In genomic region chr2:84103816-84104527, GRCh38 we compare ENCODE assay signal across 7 cellular contexts.
A peak's percentile ranks its signal among the peaks of the same experiment; 100 is the strongest.
DNase-seq lines count a peak whose midpoint lies in the region; ATAC-seq, FAIRE-seq and TF ChIP-seq lines count a peak whose summit lies in the region.
"Not testable (repeated sequence)": the region's sequence is repeated elsewhere in the genome, so short reads cannot be mapped to it uniquely, and the experiment has no call there.

No MANE protein-coding gene starts in this region.

- H3K36me3 Mint-ChIP-seq in MCF 10A (ENCODE audit: insufficient read depth, unreplicated experiment) = not testable (repeated sequence)

- H3K14ac ChIP-seq in trophoblast cell (ENCODE audit: low read length) = not testable (repeated sequence)

- H3K4me2 ChIP-seq in A549; trophoblast cell (ENCODE audit: low read length): not testable (repeated sequence)

- TF ChIP-seq RAD21 in A549 (conservative IDR thresholded peaks at IDR 0.05 in 1 of 2, IDR thresholded peaks at IDR 0.05 in 1 of 2) = not testable (repeated sequence)

- H3K9me3 ChIP-seq in A549; trophoblast cell (ENCODE audit: insufficient read depth, low read depth, low read length): not testable (repeated sequence)

- H3K23ac ChIP-seq in trophoblast cell (ENCODE audit: low read length) = not testable (repeated sequence)

- H2AFZ ChIP-seq in trophoblast cell (ENCODE audit: insufficient read depth, low read length, poor library complexity) = not testable (repeated sequence)

- H3K4me3 ChIP-seq in A549 = not testable (repeated sequence)
- peak overlapping the region; percentile 28 for H3K4me3 ChIP-seq in trophoblast cell (ENCODE audit: low read depth, low read length)

- not testable (repeated sequence) for H3K4ac ChIP-seq in trophoblast cell (ENCODE audit: low read depth, low read length)

- H2BK120ac ChIP-seq in trophoblast cell (ENCODE audit: insufficient read depth, low read length, poor library complexity) = not testable (repeated sequence)

- not testable (repeated sequence) for H3K27me3 Mint-ChIP-seq in MCF 10A (ENCODE audit: insufficient read depth, unreplicated experiment)

- not testable (repeated sequence) for ATAC-seq in A549

- H2BK12ac ChIP-seq in trophoblast cell (ENCODE audit: low read length) = not testable (repeated sequence)

- POLR2A ChIA-PET in A549 (lab: Yijun Ruan, JAX) = not testable (repeated sequence)
- POLR2A ChIA-PET in MCF 10A (lab: Yijun Ruan, JAX) = interaction anchor here (1.2 to 1.3 kb wide), 2 partner anchors 9 to 12 kb away, joined by 4 to 5 read pairs; no protein-coding TSS in a partner anchor

- H2AK5ac ChIP-seq in trophoblast cell (ENCODE audit: low read length) = not testable (repeated sequence)

- not testable (repeated sequence) for TF ChIP-seq POLR2A in A549 (IDR thresholded peaks at IDR 0.05; ENCODE audit: low read length)

- TF ChIP-seq CTCF in A549 (IDR thresholded peaks at IDR 0.05); MCF 10A (IDR thresholded peaks at IDR 0.05; ENCODE audit: unreplicated experiment): not testable (repeated sequence)

- H4K8ac ChIP-seq in trophoblast cell (ENCODE audit: low read depth, low read length) = not testable (repeated sequence)

- not testable (repeated sequence) for H2BK5ac ChIP-seq in trophoblast cell (ENCODE audit: low read depth, low read length, poor library complexity)

- H3K9ac ChIP-seq in trophoblast cell (ENCODE audit: low read length) = not testable (repeated sequence)

- WGBS in A549 (ENCODE audit: missing lambda C conversion rate) = 28% methylated on average over 15 of the region's 15 CpGs
- WGBS in trophoblast cell (ENCODE audit: extremely low coverage, insufficient coverage, insufficient read length) = no CpG with 5 or more reads among the region's 15 CpGs

- not testable (repeated sequence) for BruUV-seq in MCF 10A (replicated peaks; lab: Mats Ljungman, UMichigan)

- H3K36me3 ChIP-seq in trophoblast cell (ENCODE audit: control insufficient read depth in 1 of 2, insufficient read depth in 2 of 2, low read length in 2 of 2) = not testable (repeated sequence)

- not testable (repeated sequence) for H3K27me3 ChIP-seq in trophoblast cell (ENCODE audit: insufficient read depth, low read length)

- not testable (repeated sequence) for H3K79me2 ChIP-seq in trophoblast cell (ENCODE audit: control insufficient read depth, insufficient read depth, low read length, poor library complexity)

- H4K91ac ChIP-seq in trophoblast cell (ENCODE audit: low read depth, low read length) = not testable (repeated sequence)

- not testable (repeated sequence) for H3K27ac ChIP-seq in A549; trophoblast cell (ENCODE audit: low read depth, low read length)

- intact Hi-C loops in MCF 10A (cut with micrococcal nuclease) = not testable (repeated sequence)

- not testable (repeated sequence) for H3K9me3 Mint-ChIP-seq in MCF 10A (ENCODE audit: unreplicated experiment)

- H3K4me1 ChIP-seq in A549; trophoblast cell (ENCODE audit: control insufficient read depth in 1 of 2, insufficient read depth in 2 of 2, low read length in 2 of 2): not testable (repeated sequence)

- not testable (repeated sequence) for H3K79me1 ChIP-seq in trophoblast cell (ENCODE audit: low read length)

- peak overlapping the region; percentile 70 for H3K4me3 Mint-ChIP-seq in MCF 10A (ENCODE audit: unreplicated experiment)

- H3K18ac ChIP-seq in trophoblast cell (ENCODE audit: low read length) = not testable (repeated sequence)

- not testable (repeated sequence) for TF ChIP-seq EP300 in A549 (IDR thresholded peaks at IDR 0.05)

- peaks cover 11% of the 10 kb centered on the region for H3K4me1 Mint-ChIP-seq in MCF 10A (ENCODE audit: insufficient read depth, unreplicated experiment)

- DNase-seq in A549 (ENCODE audit: low read depth in 1 of 2, low spot score in 1 of 2) = peak in 1 of 2 experiments; percentile 73
- peak; percentile 83 for DNase-seq in DMS53 treated with DMSO at 0.1 percent for 48 hours (lab: John Stamatoyannopoulos, UW; ENCODE audit: unreplicated experiment)
- peak; percentile 74 for DNase-seq in LoVo (ENCODE audit: low spot score)
- peak; percentile 25 for DNase-seq in NCI-H69 (lab: John Stamatoyannopoulos, UW)
- DNase-seq in SHP77 treated with DMSO at 0.1 percent for 48 hours (lab: John Stamatoyannopoulos, UW) = peak; percentile 50
- peak; percentile 83 for DNase-seq in MCF 10A (ENCODE audit: unreplicated experiment)
- DNase-seq in trophoblast cell = not testable (repeated sequence)

- FAIRE-seq in A549 (lab: Jason Lieb, UNC) = not testable (repeated sequence)

- not testable (repeated sequence) for H4K12ac ChIP-seq in trophoblast cell (ENCODE audit: low read depth, low read length)

- CTCF ChIA-PET in A549 (lab: Yijun Ruan, JAX) = not testable (repeated sequence)
- CTCF ChIA-PET in MCF 10A (lab: Yijun Ruan, JAX) = interaction anchor here (0.5 to 2.3 kb wide), 2 partner anchors 200 to 320 kb away, joined by 5 to 8 read pairs; no protein-coding TSS in a partner anchor

- H3K27ac Mint-ChIP-seq in MCF 10A (ENCODE audit: low read depth, unreplicated experiment) = peak overlapping the region; percentile 81

TF ChIP-seq in A549, 52 proteins besides CTCF, POLR2A, EP300 and RAD21:
- not testable (repeated sequence) for TF ChIP-seq FOSL2 (IDR thresholded peaks at IDR 0.05)
- TF ChIP-seq FOSL2 (CRISPR knock-in tag; IDR thresholded peaks at IDR 0.05) = peak; percentile 29; the same call in 1 of the 2 replicates
